18 cellular contexts compared by ENCODE assay signal in the genomic region with DNA sequence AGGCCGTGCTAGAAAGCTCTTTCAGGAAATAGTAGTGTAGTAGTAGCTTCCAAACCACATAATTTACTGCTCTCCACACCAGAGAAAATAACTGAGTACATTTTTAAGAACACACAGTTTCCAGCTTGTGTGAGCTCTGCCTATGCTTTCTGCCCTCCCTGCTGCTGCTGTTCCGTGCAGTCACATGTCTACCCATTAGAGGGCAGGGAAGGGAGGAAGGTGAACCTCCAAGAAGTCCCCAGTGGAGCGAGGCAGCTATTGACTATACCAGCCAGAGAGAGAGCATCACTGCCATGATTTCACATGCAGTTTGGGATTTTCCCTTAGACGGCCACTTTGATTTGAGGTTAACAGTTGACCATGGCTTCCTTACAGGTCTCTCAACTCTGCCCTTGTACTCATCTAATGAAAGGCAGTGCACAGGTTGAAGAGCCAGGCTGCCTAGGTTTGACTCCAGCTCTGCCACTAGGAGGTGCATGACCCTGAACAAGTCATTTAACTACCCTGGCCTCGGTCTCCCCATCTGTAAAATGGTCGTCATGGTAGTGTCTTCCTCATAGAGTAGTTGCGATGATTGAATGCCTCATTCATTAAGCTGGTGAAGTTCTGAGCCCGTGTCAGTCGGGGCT. TPM values are rescaled to one million over a fixed set of nuclear protein-coding genes. Genes with fewer than 3 reads are reported as not detected.
DNase-seq lines count a peak whose midpoint lies in the region; ATAC-seq and TF ChIP-seq lines count a peak whose summit lies in the region.
"Had no signal": no experiment of that assay in that cellular context is flagged by ENCODE, and none has a peak within 500 bp of the region (broad histone marks: within the 10 kb centered on the region; RNA-seq: fewer than 3 reads in every experiment).

No MANE protein-coding gene starts in this region.

- no peak for DNase-seq in DND-41
- no peak for DNase-seq in HFFc6
- no peak for DNase-seq in astrocyte of the cerebellum (ENCODE audit: low read depth)
- DNase-seq in prostate gland (ENCODE audit: low spot score) = peak; percentile 21
- DNase-seq in GF-D8 (lab: John Stamatoyannopoulos, UW) = no peak
- DNase-seq: activated gamma-delta T cell, dermis blood vessel endothelial cell, EL, GM23248, hypothalamus, left colon, NCI-H1417, NCI-H446 treated with DMSO at 0.1 percent for 48 hours had no signal

- H3K4me3 Mint-ChIP-seq in HFFc6 = no peak overlapping the region
- H3K4me3 Mint-ChIP-seq: IgD-negative memory B cell had no signal

- H2AFZ ChIP-seq in DND-41 (ENCODE audit: low read depth, low read length) = no peak overlapping the region
- H2AFZ ChIP-seq: GM23248 had no signal

- peak; percentile 27 for TF ChIP-seq CTCF in DND-41 (IDR thresholded peaks at IDR 0.05; ENCODE audit: borderline replicate concordance, extremely low read depth, low read length, poor library complexity, severe bottlenecking)
- TF ChIP-seq CTCF in HFFc6 (IDR thresholded peaks at IDR 0.05) = peak; percentile 52; the same call in 1 of the 2 replicates
- peak; percentile 15 for TF ChIP-seq CTCF in astrocyte of the cerebellum (IDR thresholded peaks at IDR 0.05; ENCODE audit: low read depth, low read length, missing control alignments)
- no peak for TF ChIP-seq CTCF in prostate gland (IDR thresholded peaks at IDR 0.05)

- H3K27ac ChIP-seq in DND-41 (ENCODE audit: low read length) (no peak overlapping the region), prostate gland (peak overlapping the region in 1 of 2 donors; percentile 43)
- H3K27ac ChIP-seq: C4-2B, GM23248 had no signal

- ATAC-seq in DND-41 (ENCODE audit: insufficient read depth, low read depth) = no peak
- ATAC-seq in GM19035 (IDR thresholded peaks at IDR 0.05; ENCODE audit: unreplicated experiment) = no peak
- ATAC-seq in GM18519 (IDR thresholded peaks at IDR 0.05; ENCODE audit: low FRiP score, unreplicated experiment) = no peak
- no peak for ATAC-seq in GM18870 (IDR thresholded peaks at IDR 0.05; ENCODE audit: unreplicated experiment)
- ATAC-seq: left colon had no signal

- H3K4me3 ChIP-seq in DND-41 (ENCODE audit: low read depth in 1 of 2, low read length in 2 of 2) = no peak overlapping the region
- no peak overlapping the region for H3K4me3 ChIP-seq in astrocyte of the cerebellum (ENCODE audit: low read depth, low read length)
- H3K4me3 ChIP-seq in prostate gland = no peak overlapping the region
- H3K4me3 ChIP-seq: GM23248 had no signal

- no peaks in the 10 kb centered on the region for H3K79me2 ChIP-seq in DND-41 (ENCODE audit: insufficient read depth, low read length)

- peaks cover 24% of the 10 kb centered on the region for H3K4me1 Mint-ChIP-seq in HFFc6 (ENCODE audit: low read depth)

- in situ Hi-C loops in astrocyte of the cerebellum (cut with HindIII; ENCODE audit: low sequenced_read_pairs) = no loop called here

- no peak for TF ChIP-seq POLR2A in prostate gland (IDR thresholded peaks at IDR 0.05)

- 70% methylated on average over 9 of the region's 9 CpGs for WGBS in prostate gland

- H3K4me1 ChIP-seq in DND-41 (ENCODE audit: insufficient read depth, low read length) (no peaks in the 10 kb centered on the region), prostate gland (replicated peaks) (peaks cover 3% of the 10 kb centered on the region)

- no peak overlapping the region for H3K4me2 ChIP-seq in DND-41 (ENCODE audit: insufficient read depth, low read length)

- peaks cover 25% of the 10 kb centered on the region for H3K36me3 Mint-ChIP-seq in HFFc6 (ENCODE audit: low read depth)

- no peak overlapping the region for H3K9ac ChIP-seq in DND-41 (ENCODE audit: low read depth, low read length)
- H3K9ac ChIP-seq: GM23248 had no signal

- H3K27me3 Mint-ChIP-seq in HFFc6 (ENCODE audit: insufficient read depth) = no peaks in the 10 kb centered on the region
- H3K27me3 Mint-ChIP-seq: IgD-negative memory B cell had no signal

- H3K9me3 ChIP-seq in DND-41 (ENCODE audit: insufficient read depth, low read length, severe bottlenecking) (no peaks in the 10 kb centered on the region), prostate gland (no peaks in the 10 kb centered on the region)

- no peaks in the 10 kb centered on the region; the same call in 1 of the 2 replicates for H4K20me1 ChIP-seq in DND-41 (ENCODE audit: insufficient read depth, low read length)

- no peaks in the 10 kb centered on the region for H3K9me3 Mint-ChIP-seq in HFFc6
- H3K9me3 Mint-ChIP-seq: IgD-negative memory B cell had no signal

- peak overlapping the region; percentile 55; the same call in 1 of the 2 replicates for H3K27ac Mint-ChIP-seq in HFFc6
- H3K27ac Mint-ChIP-seq: IgD-negative memory B cell had no signal

- intact Hi-C loops in prostate gland (cut with DNase I) = no loop called here

- H3K27me3 ChIP-seq in DND-41 (ENCODE audit: insufficient read depth, low read length, poor library complexity) (no peaks in the 10 kb centered on the region), prostate gland (replicated peaks; ENCODE audit: insufficient read depth) (no peaks in the 10 kb centered on the region)

- H3K36me3 ChIP-seq in DND-41 (ENCODE audit: insufficient read depth, low read length) (peaks cover 69% of the 10 kb centered on the region), prostate gland (peaks cover 0 to 7% of the 10 kb centered on the region in 2 donors)

RNA-seq across cellular contexts. Expression of gene CTTN, which starts 19.7 kb away (rescaled TPM):
- total RNA-seq in HFFc6 (2021; fragmentation: NEBNext Ultra II Directional; extraction: Animal tissue kit (Norgen Biotek cat#: 25700)) = 100 to 1,000 TPM; 365 to 411 (median 374) TPM
- total RNA-seq in prostate gland = 100 to 1,000 TPM; 208 to 348 TPM

Comparison
In these comparisons a context has a peak if more than half of its experiments do, and no peak if none do; other contexts are left out.
1. CTCF ChIP-seq: peak in DND-41 (single experiment), HFFc6 (single experiment) and astrocyte of the cerebellum (single experiment); none in prostate gland (0 of 4).